In genomic region chr9:35566417-35566816, GRCh38 we compare ENCODE assay signal across 17 cellular contexts. TPM values are rescaled to one million over a fixed set of nuclear protein-coding genes. Genes with fewer than 3 reads are reported as not detected.
DNase-seq lines count a peak whose midpoint lies in the region; FAIRE-seq and TF ChIP-seq lines count a peak whose summit lies in the region.
"Had no signal": no experiment of that assay in that cellular context is flagged by ENCODE, and none has a peak within 500 bp of the region (broad histone marks: within the 10 kb centered on the region; RNA-seq: fewer than 3 reads in every experiment).

No MANE protein-coding gene starts in this region.

- H3K79me2 ChIP-seq in H1 (ENCODE audit: control insufficient read depth in 1 of 2, insufficient read depth in 2 of 2, low read length in 2 of 2): no peaks in the 10 kb centered on the region

- WGBS in H1 (ENCODE audit: extremely low coverage in 1 of 2, insufficient coverage in 1 of 2, insufficient read length in 1 of 2, insufficient replicate concordance in 2 of 2, low coverage in 1 of 2, low lambda C conversion rate in 2 of 2, missing lambda C conversion rate in 1 of 2), 2 experiments: 88% methylated on average over 2 of the region's 2 CpGs; no CpG with 5 or more reads in 1 of the 2 experiments

- no peak overlapping the region for H3K4ac ChIP-seq in H1 (replicated peaks; ENCODE audit: insufficient read length, low read depth, low read length)

- H3K27me3 Mint-ChIP-seq in activated CD4-positive, alpha-beta T cell treated with anti-CD3 and anti-CD28 coated beads, Interleukin-2, amount 10 ng/mL, durations not matched to agents 24 days and 14 days: no peaks in the 10 kb centered on the region
- H3K27me3 Mint-ChIP-seq: T-helper 17 cell had no signal

- no peak overlapping the region for H3K4me2 ChIP-seq in H1 (ENCODE audit: insufficient read depth in 1 of 2, low read depth in 2 of 2, low read length in 2 of 2)

- TF ChIP-seq EP300 in H1 (IDR thresholded peaks at IDR 0.05; ENCODE audit: borderline replicate concordance in 1 of 2, low read depth in 2 of 2, low read length in 2 of 2): no peak

- no peaks in the 10 kb centered on the region for H3K36me3 Mint-ChIP-seq in activated CD4-positive, alpha-beta T cell treated with anti-CD3 and anti-CD28 coated beads, Interleukin-2, amount 10 ng/mL, durations not matched to agents 24 days and 14 days (ENCODE audit: low read depth)

- H2BK15ac ChIP-seq in H1 (ENCODE audit: low read length): no peak overlapping the region

- no peaks in the 10 kb centered on the region for H3K27me3 ChIP-seq in H1 (replicated peaks in 1 of 4; ENCODE audit: control insufficient read depth in 3 of 4, extremely low read depth in 1 of 4, insufficient read depth in 3 of 4, low read length in 3 of 4)
- no peaks in the 10 kb centered on the region for H3K27me3 ChIP-seq in tibial artery
- H3K27me3 ChIP-seq: stomach had no signal

- H3K18ac ChIP-seq in H1 (ENCODE audit: extremely low read depth, low read length): no peak overlapping the region

- H4K5ac ChIP-seq in H1 (ENCODE audit: insufficient read length, low read depth, low read length): no peak overlapping the region

- POLR2A ChIA-PET in H1 (lab: Charles Lee; ENCODE audit: partially characterized antibody): interaction anchor here (0.7 to 1.0 kb wide), 2 partner anchors 9 to 13 kb away, joined by 3 to 4 read pairs; no protein-coding TSS in a partner anchor

- H3K4me1 Mint-ChIP-seq in activated CD4-positive, alpha-beta T cell treated with anti-CD3 and anti-CD28 coated beads, Interleukin-2, amount 10 ng/mL, durations not matched to agents 24 days and 14 days: peaks cover 30% of the 10 kb centered on the region

- no peak for TF ChIP-seq POLR2A in H1 (IDR thresholded peaks at IDR 0.05; ENCODE audit: control extremely low read depth in 1 of 2, low read depth in 2 of 2, low read length in 2 of 2)

- no peak for TF ChIP-seq RAD21 in H1 (IDR thresholded peaks at IDR 0.05 in 1 of 2, conservative IDR thresholded peaks at IDR 0.05 in 1 of 2; ENCODE audit: low read depth in 2 of 2, low read length in 2 of 2)

- no peak overlapping the region for H3K9ac ChIP-seq in H1 (replicated peaks in 1 of 4; ENCODE audit: extremely low read depth in 1 of 4, low read depth in 3 of 4, low read length in 3 of 4)

- no peaks in the 10 kb centered on the region for H4K20me1 ChIP-seq in H1 (replicated peaks in 1 of 2; ENCODE audit: control insufficient read depth in 1 of 2, insufficient read depth in 2 of 2, low read length in 2 of 2)

- H2BK20ac ChIP-seq in H1 (ENCODE audit: low read length): no peak overlapping the region

- H3K56ac ChIP-seq in H1 (replicated peaks; ENCODE audit: insufficient read length, low read depth, low read length): no peak overlapping the region

- FAIRE-seq in H1 (lab: Jason Lieb, UNC): no peak
- no peak for FAIRE-seq in GM19239 (lab: Jason Lieb, UNC)

- no peak overlapping the region for H3K4me3 Mint-ChIP-seq in activated CD4-positive, alpha-beta T cell treated with anti-CD3 and anti-CD28 coated beads, Interleukin-2, amount 10 ng/mL, durations not matched to agents 24 days and 14 days
- H3K4me3 Mint-ChIP-seq: activated T-helper 1 cell treated with anti-CD3 and anti-CD28 coated beads, Interleukin-12 subunit alpha, Interleukin-12 subunit beta, Interleukin-2, Interleukin-4 antibody, amounts not matched to agents 30 ng/mL and 10 ng/mL and 1 ng/mL, durations not matched to agents 14 hours and 24 hours and 36 hours; T-helper 17 cell had no signal

- H4K91ac ChIP-seq in H1 (replicated peaks; ENCODE audit: insufficient read length, low read length): no peak overlapping the region

- no peak overlapping the region for H3K14ac ChIP-seq in H1 (ENCODE audit: insufficient read length)

- no peak overlapping the region for H3K4me3 ChIP-seq in H1 (ENCODE audit: extremely low read depth in 1 of 4, insufficient read depth in 2 of 4, low read depth in 3 of 4, low read length in 4 of 4)
- H3K4me3 ChIP-seq in tibial artery: no peak overlapping the region
- H3K4me3 ChIP-seq: stomach had no signal

- H3K27ac ChIP-seq in H1 (ENCODE audit: low read depth, low read length): no peak overlapping the region
- peak overlapping the region; percentile 83 to 93 for H3K27ac ChIP-seq in tibial artery
- H3K27ac ChIP-seq: stomach had no signal

- peak; percentile 49 for DNase-seq in activated CD4-positive, alpha-beta T cell treated with anti-CD3 and anti-CD28 coated beads, Interleukin-2, amount 10 ng/mL, durations not matched to agents 24 days and 14 days
- no peak for DNase-seq in activated CD4-positive, alpha-beta T cell treated with anti-CD3 and anti-CD28 coated beads, Interleukin-2, amount 50 U/mL, for 48 hours
- DNase-seq in OCI-M1 (lab: John Stamatoyannopoulos, UW) (peak; percentile 7), H1 (ENCODE audit: low read depth in 1 of 2, low spot score in 2 of 2) (no peak), tibial artery (no peak), GM19239 (ENCODE audit: insufficient read length, low spot score) (no peak), GM10266 (ENCODE audit: extremely low spot score) (no peak), NCI-H1105 (lab: John Stamatoyannopoulos, UW) (no peak)
- DNase-seq: 8988T; activated CD4-positive, alpha-beta T cell treated with anti-CD3 and anti-CD28 coated beads for 48 hours; anterior cingulate cortex; NCI-H146; NCI-H510A treated with DMSO at 0.1 percent for 48 hours; occipital lobe; stomach; T-helper 17 cell had no signal

- no peak overlapping the region for H2BK12ac ChIP-seq in H1 (ENCODE audit: low read depth, low read length)

- no peaks in the 10 kb centered on the region; the same call in 1 of the 2 replicates for H3K23me2 ChIP-seq in H1 (ENCODE audit: low read depth, low read length)

- H3K36me3 ChIP-seq in H1 (ENCODE audit: control insufficient read depth in 2 of 4, insufficient read depth in 4 of 4, low read length in 3 of 4) (no peaks in the 10 kb centered on the region), tibial artery (peaks cover 2 to 10% (median 3%) of the 10 kb centered on the region in 3 donors)

- H3K9me3 ChIP-seq in H1 (ENCODE audit: insufficient read depth in 2 of 2, low read depth in 1 of 2, low read length in 1 of 2) (no peaks in the 10 kb centered on the region), tibial artery (no peaks in the 10 kb centered on the region)
- H3K9me3 ChIP-seq: stomach had no signal

- CTCF ChIA-PET in H1 (lab: Charles Lee; ENCODE audit: partially characterized antibody): interaction anchor here (0.6 to 4.9 kb wide), 11 partner anchors 13 to 308 kb away, joined by 3 to 42 read pairs (median 4); no protein-coding TSS in a partner anchor

- TF ChIP-seq CTCF in H1 (IDR thresholded peaks at IDR 0.05; ENCODE audit: control extremely low read depth in 1 of 3, insufficient read depth in 1 of 3, low read depth in 1 of 3, low read length in 3 of 3): peak in 2 of 3 experiments; percentile 25 to 49; a peak in 3 of 4 replicates
- no peak for TF ChIP-seq CTCF in tibial artery (IDR thresholded peaks at IDR 0.05)
- TF ChIP-seq CTCF in GM10266 (IDR thresholded peaks at IDR 0.05; ENCODE audit: control insufficient read depth, insufficient read depth, low read depth, missing control alignments): no peak

- H2AFZ ChIP-seq in H1 (ENCODE audit: low read length): no peak overlapping the region

- no peak overlapping the region for H2AK5ac ChIP-seq in H1 (ENCODE audit: low read depth, low read length)

- H3K4me1 ChIP-seq in H1 (replicated peaks in 1 of 4; ENCODE audit: control insufficient read depth in 3 of 4, insufficient read depth in 4 of 4, low read length in 3 of 4): peaks cover 0 to 3% (median 0%) of the 10 kb centered on the region in 4 experiments; a peak in 1 of 7 replicates
- peaks cover 0 to 52% (median 38%) of the 10 kb centered on the region in 4 donors for H3K4me1 ChIP-seq in tibial artery

- H2BK5ac ChIP-seq in H1 (ENCODE audit: low read depth, low read length): no peak overlapping the region

- no peak overlapping the region for H2BK120ac ChIP-seq in H1 (replicated peaks; ENCODE audit: low read depth, low read length)

- H3K9me3 Mint-ChIP-seq in activated CD4-positive, alpha-beta T cell treated with anti-CD3 and anti-CD28 coated beads, Interleukin-2, amount 10 ng/mL, durations not matched to agents 24 days and 14 days: no peaks in the 10 kb centered on the region
- H3K9me3 Mint-ChIP-seq: activated T-helper 1 cell treated with anti-CD3 and anti-CD28 coated beads, Interleukin-12 subunit alpha, Interleukin-12 subunit beta, Interleukin-2, Interleukin-4 antibody, amounts not matched to agents 30 ng/mL and 10 ng/mL and 1 ng/mL, durations not matched to agents 14 hours and 24 hours and 36 hours had no signal

- H3K27ac Mint-ChIP-seq in activated CD4-positive, alpha-beta T cell treated with anti-CD3 and anti-CD28 coated beads, Interleukin-2, amount 10 ng/mL, durations not matched to agents 24 days and 14 days: no peak overlapping the region
- H3K27ac Mint-ChIP-seq: T-helper 17 cell had no signal

- H3K79me1 ChIP-seq in H1 (ENCODE audit: low read depth, low read length): no peaks in the 10 kb centered on the region

- H4K8ac ChIP-seq in H1 (ENCODE audit: extremely low read depth, insufficient read depth, low read length): no peak overlapping the region

- no peak overlapping the region for H3K23ac ChIP-seq in H1 (ENCODE audit: insufficient read length)

- intact Hi-C loops in activated CD4-positive, alpha-beta T cell treated with anti-CD3 and anti-CD28 coated beads, Interleukin-2, amount 10 ng/mL, durations not matched to agents 24 days and 14 days (cut with micrococcal nuclease): no loop called here
- intact Hi-C loops in tibial artery (cut with DNase I; ENCODE audit: low total_unique reads): no loop called here

RNA-seq across cellular contexts. Expression of gene TESK1, which starts 38.6 kb away (rescaled TPM):
- 48.7 and 52.9 TPM in 2 replicates for total RNA-seq in activated CD4-positive, alpha-beta T cell treated with anti-CD3 and anti-CD28 coated beads, Interleukin-2, amount 10 ng/mL, durations not matched to agents 24 days and 14 days
- 13.9 and 17.5 TPM in 2 replicates for total RNA-seq in H1 (2021; fragmentation: NEBNext Ultra II Directional; extraction: Animal tissue kit (Norgen Biotek cat#: 25700))
- 13.5 and 19.2 TPM in 2 replicates for polyA plus RNA-seq in H1 (2011; rRNA removed)
- polyA plus RNA-seq in H1 (2011; cell fraction: cytosol; rRNA removed): 11.6 TPM
- 39.3 TPM for polyA plus RNA-seq in H1 (2011; cell fraction: nucleus; rRNA removed)
- polyA plus RNA-seq in H1 (2012, experiment 1 of 2): 14.6 to 19.1 TPM (median 18.6 TPM) in 4 replicates
- polyA plus RNA-seq in H1 (2012, experiment 2 of 2): 10.3 TPM
- polyA plus RNA-seq in H1 (2013, experiment 1 of 2): 14.8 TPM
- polyA plus RNA-seq in H1 (2013, experiment 2 of 2): 13.2 TPM
- polyA minus RNA-seq in H1 (2011; rRNA and poly(A)+ RNA removed): 8.2 and 9.3 TPM in 2 replicates
- polyA minus RNA-seq in H1 (2011; cell fraction: cytosol; rRNA and poly(A)+ RNA removed): 6.1 TPM
- polyA minus RNA-seq in H1 (2011; cell fraction: nucleus; rRNA and poly(A)+ RNA removed): 11.2 TPM

RNA-seq across cellular contexts. Expression of gene CD72, which starts 51.8 kb away (rescaled TPM):
- 8.1 and 9.0 TPM in 2 replicates for total RNA-seq in activated CD4-positive, alpha-beta T cell treated with anti-CD3 and anti-CD28 coated beads, Interleukin-2, amount 10 ng/mL, durations not matched to agents 24 days and 14 days
- 4.0 and 4.5 TPM in 2 replicates for total RNA-seq in H1 (2021; fragmentation: NEBNext Ultra II Directional; extraction: Animal tissue kit (Norgen Biotek cat#: 25700))
- polyA plus RNA-seq in H1 (2011; rRNA removed): 4.5 and 4.9 TPM in 2 replicates
- polyA plus RNA-seq in H1 (2011; cell fraction: cytosol; rRNA removed): 5.5 TPM
- 8.2 TPM for polyA plus RNA-seq in H1 (2011; cell fraction: nucleus; rRNA removed)
- 2.7 to 4.9 TPM (median 4.2 TPM) in 4 replicates for polyA plus RNA-seq in H1 (2012, experiment 1 of 2)
- 3.2 TPM for polyA plus RNA-seq in H1 (2012, experiment 2 of 2)
- polyA plus RNA-seq in H1 (2013, experiment 1 of 2): 4.1 TPM
- polyA plus RNA-seq in H1 (2013, experiment 2 of 2): 3.0 TPM
- 2.7 and 3.9 TPM in 2 replicates for polyA minus RNA-seq in H1 (2011; rRNA and poly(A)+ RNA removed)
- 2.5 TPM for polyA minus RNA-seq in H1 (2011; cell fraction: cytosol; rRNA and poly(A)+ RNA removed)
- 3.0 TPM for polyA minus RNA-seq in H1 (2011; cell fraction: nucleus; rRNA and poly(A)+ RNA removed)

Comparison
In these comparisons a context has a peak if more than half of its experiments do, and no peak if none do; other contexts are left out.
1. DNase-seq: peak in activated CD4-positive, alpha-beta T cell treated with anti-CD3 and anti-CD28 coated beads, Interleukin-2, amount 10 ng/mL, durations not matched to agents 24 days and 14 days (single experiment) and OCI-M1 (single experiment); none in activated CD4-positive, alpha-beta T cell treated with anti-CD3 and anti-CD28 coated beads, Interleukin-2, amount 50 U/mL, for 48 hours (0 of 2), H1 (0 of 2), tibial artery (0 of 2), GM19239 (single experiment), GM10266 (single experiment) and NCI-H1105 (single experiment).
2. CTCF ChIP-seq: peak in H1 (2 of 3); none in tibial artery (0 of 2) and GM10266 (single experiment).